Comparison of ENCODE assay signal across 16 cellular contexts in genomic region chr14:65184032-65184764, GRCh38.
A peak's percentile ranks its signal among the peaks of the same experiment; 100 is the strongest.
DNase-seq lines count a peak whose midpoint lies in the region; ATAC-seq, FAIRE-seq and TF ChIP-seq lines count a peak whose summit lies in the region.
"Had no signal": no experiment of that assay in that cellular context is flagged by ENCODE, and none has a peak within 500 bp of the region (broad histone marks: within the 10 kb centered on the region; RNA-seq: fewer than 3 reads in every experiment).

No MANE protein-coding gene starts in this region.

- H3K9ac ChIP-seq in astrocyte (ENCODE audit: low read length) (no peak overlapping the region), mesendoderm (ENCODE audit: low read length) (no peak overlapping the region)
- H3K9ac ChIP-seq: parathyroid adenoma had no signal

- H2BK120ac ChIP-seq in mesendoderm (ENCODE audit: low read depth, low read length), result no peak overlapping the region

- no peaks in the 10 kb centered on the region for H3K9me3 ChIP-seq in astrocyte (ENCODE audit: insufficient read depth, low read depth, low read length)

- H4K5ac ChIP-seq in mesendoderm (ENCODE audit: low read length), result no peak overlapping the region

- H3K27me3 ChIP-seq in astrocyte (ENCODE audit: insufficient read depth, low read length) (no peaks in the 10 kb centered on the region), mesendoderm (ENCODE audit: insufficient read depth, low read length, poor library complexity) (no peaks in the 10 kb centered on the region)

- H3K36me3 ChIP-seq in astrocyte (ENCODE audit: insufficient read depth, low read length) (no peaks in the 10 kb centered on the region), mesendoderm (ENCODE audit: control insufficient read depth, insufficient read depth, low read length) (no peaks in the 10 kb centered on the region)
- H3K36me3 ChIP-seq: tibial artery, WERI-Rb-1 had no signal

- H3K79me2 ChIP-seq in astrocyte (ENCODE audit: insufficient read depth, low read length) (no peaks in the 10 kb centered on the region), mesendoderm (ENCODE audit: control insufficient read depth, insufficient read depth, low read length) (no peaks in the 10 kb centered on the region)
- H3K79me2 ChIP-seq: parathyroid adenoma had no signal

- H3K4me3 Mint-ChIP-seq in astrocyte (ENCODE audit: unreplicated experiment), result no peak overlapping the region
- H3K4me3 Mint-ChIP-seq: dendritic cell treated with granulocyte-macrophage colony-stimulating factor and Interleukin-4, amounts not matched to agents 40 ng/mL and 50 ng/mL, for 4 days had no signal

- H3K27ac Mint-ChIP-seq in astrocyte (ENCODE audit: unreplicated experiment), result peak overlapping the region; percentile 69
- H3K27ac Mint-ChIP-seq: dendritic cell treated with granulocyte-macrophage colony-stimulating factor and Interleukin-4, amounts not matched to agents 40 ng/mL and 50 ng/mL, for 4 days had no signal

- TF ChIP-seq CTCF in astrocyte (IDR thresholded peaks at IDR 0.05; ENCODE audit: insufficient read depth, low read depth, low read length) (no peak), RWPE1 (conservative IDR thresholded peaks at IDR 0.05; ENCODE audit: low read depth) (no peak)

- no peak overlapping the region for H4K8ac ChIP-seq in mesendoderm (ENCODE audit: low read depth, low read length)

- no peak for ATAC-seq in GM21423 (IDR thresholded peaks at IDR 0.05; ENCODE audit: unreplicated experiment)
- no peak for ATAC-seq in GM18867 (IDR thresholded peaks at IDR 0.05; ENCODE audit: unreplicated experiment)

- peaks cover 28% of the 10 kb centered on the region for H3K4me1 Mint-ChIP-seq in astrocyte (ENCODE audit: low read depth, unreplicated experiment)

- no peak for FAIRE-seq in astrocyte (lab: Jason Lieb, UNC)

- H2AK5ac ChIP-seq in mesendoderm (ENCODE audit: low read length), result no peak overlapping the region

- DNase-seq in NCI-H2081 (lab: John Stamatoyannopoulos, UW) (peak; percentile 1 to 23), NCI-H2081 treated with DMSO at 0.1 percent for 48 hours (lab: John Stamatoyannopoulos, UW) (no peak), HT1080 (ENCODE audit: low read depth) (peak; percentile 81), astrocyte (ENCODE audit: low read depth) (peak; percentile 51), mesendoderm (peak; percentile 32), RWPE1 (ENCODE audit: low spot score) (no peak)
- DNase-seq: 8988T, activated T-cell treated with anti-CD3 and anti-CD28 coated beads for 4 hours, midbrain, NCI-H146, tibial artery, WERI-Rb-1 had no signal

- peaks cover 26% of the 10 kb centered on the region for H3K4me1 ChIP-seq in astrocyte (ENCODE audit: insufficient read depth, low read length)
- H3K4me1 ChIP-seq in mesendoderm (ENCODE audit: control insufficient read depth, low read depth, low read length), result peaks cover 6% of the 10 kb centered on the region
- H3K4me1 ChIP-seq: parathyroid adenoma had no signal

- no peaks in the 10 kb centered on the region for H3K36me3 Mint-ChIP-seq in astrocyte (ENCODE audit: low read depth, unreplicated experiment)

- H3K27me3 Mint-ChIP-seq in astrocyte (ENCODE audit: low read depth, unreplicated experiment), result peaks cover 11% of the 10 kb centered on the region

- H3K4ac ChIP-seq in mesendoderm (ENCODE audit: low read depth, low read length), result no peak overlapping the region

- H3K9me3 Mint-ChIP-seq in astrocyte (ENCODE audit: unreplicated experiment), result peaks cover 14% of the 10 kb centered on the region

- peak overlapping the region; percentile 33 for H2BK5ac ChIP-seq in mesendoderm (ENCODE audit: low read length)

- no peak overlapping the region for H3K23ac ChIP-seq in mesendoderm (ENCODE audit: low read length)

- H3K27ac ChIP-seq in astrocyte (ENCODE audit: low read depth, low read length) (no peak overlapping the region), mesendoderm (ENCODE audit: low read depth, low read length) (no peak overlapping the region), RWPE1 (no peak overlapping the region)
- H3K27ac ChIP-seq: parathyroid adenoma, tibial artery, WERI-Rb-1 had no signal

- WGBS in mesendoderm (ENCODE audit: extremely low coverage, insufficient coverage, low lambda C conversion rate), result no CpG with 5 or more reads among the region's 8 CpGs

- H3K18ac ChIP-seq in mesendoderm (ENCODE audit: low read length), result no peak overlapping the region

- no peak overlapping the region for H3K4me3 ChIP-seq in astrocyte (ENCODE audit: insufficient read depth, low read depth, low read length)
- H3K4me3 ChIP-seq in mesendoderm (ENCODE audit: low read length), result no peak overlapping the region
- H3K4me3 ChIP-seq: tibial artery had no signal

- H3K56ac ChIP-seq in mesendoderm (ENCODE audit: low read length), result peak overlapping the region; percentile 61

- CTCF ChIA-PET in RWPE1 (lab: Yijun Ruan, JAX), result no interaction called here

- peak overlapping the region; percentile 47 for H2AFZ ChIP-seq in astrocyte (ENCODE audit: low read depth, low read length)
- H2AFZ ChIP-seq: parathyroid adenoma had no signal

- H2BK15ac ChIP-seq in mesendoderm (replicated peaks; ENCODE audit: low read depth), result no peak overlapping the region

- POLR2A ChIA-PET in RWPE1 (lab: Yijun Ruan, JAX; ENCODE audit: low non-redundant PET), result no interaction called here

- no peaks in the 10 kb centered on the region for H4K20me1 ChIP-seq in astrocyte (ENCODE audit: insufficient read depth, low read length)

- H3K79me1 ChIP-seq in mesendoderm (ENCODE audit: low read length), result no peaks in the 10 kb centered on the region

- peak overlapping the region; percentile 35 for H3K4me2 ChIP-seq in astrocyte (ENCODE audit: low read length)
- no peak overlapping the region for H3K4me2 ChIP-seq in mesendoderm (ENCODE audit: low read length)

Comparison
In these comparisons a context has a peak if more than half of its experiments do, and no peak if none do; other contexts are left out.
1. DNase-seq: peak in NCI-H2081 (2 of 2), HT1080 (single experiment), astrocyte (single experiment) and mesendoderm (single experiment); none in NCI-H2081 treated with DMSO at 0.1 percent for 48 hours (single experiment) and RWPE1 (single experiment).